ENCODE assay signal across 19 cellular contexts in the genomic region with DNA sequence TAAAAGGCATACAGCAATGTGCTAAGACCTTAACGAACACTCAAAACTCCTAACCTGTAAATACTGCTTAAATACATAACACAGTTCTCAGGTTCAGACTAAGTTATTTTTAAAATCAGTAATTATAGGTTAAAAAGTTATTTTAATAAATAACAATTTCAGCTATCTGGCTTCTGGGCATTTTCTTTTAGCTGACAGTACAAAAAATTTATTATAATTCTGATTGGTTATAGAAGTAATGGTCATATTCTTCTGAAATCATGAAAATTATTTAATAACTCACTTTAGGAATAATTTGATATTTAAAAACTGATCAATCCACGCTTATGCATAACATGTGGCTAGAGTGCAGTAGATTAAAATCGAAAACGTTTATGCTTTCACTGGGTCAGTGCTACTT. TPM values are rescaled to one million over a fixed set of nuclear protein-coding genes. Genes with fewer than 3 reads are reported as not detected.
"Had no signal": no experiment of that assay in that cellular context is flagged by ENCODE, and none has a peak within 500 bp of the region (broad histone marks: within the 10 kb centered on the region; RNA-seq: fewer than 3 reads in every experiment).

No MANE protein-coding gene starts in this region.

- H3K36me3 ChIP-seq: esophagus squamous epithelium, neural progenitor cell, suprapubic skin, thyroid gland, upper lobe of left lung, uterus had no signal

- H3K9ac ChIP-seq: neural progenitor cell had no signal

- H3K36me3 Mint-ChIP-seq: natural killer cell treated with Interleukin-12 subunit alpha and Interleukin-12 subunit beta and Interleukin-15 and Interleukin-18, amount 100 ng/mL, for 72 hours had no signal

- H3K4me1 ChIP-seq: neural progenitor cell, thyroid gland, upper lobe of left lung, uterus had no signal

- H3K27me3 Mint-ChIP-seq: effector memory CD8-positive, alpha-beta T cell; natural killer cell treated with Interleukin-12 subunit alpha and Interleukin-12 subunit beta and Interleukin-15 and Interleukin-18, amount 100 ng/mL, for 72 hours had no signal

- H3K27ac Mint-ChIP-seq: neural progenitor cell had no signal

- ATAC-seq: effector memory CD8-positive, alpha-beta T cell; left colon; left ventricle myocardium superior; natural killer cell treated with Interleukin-12 subunit alpha and Interleukin-12 subunit beta and Interleukin-15 and Interleukin-18, amount 100 ng/mL, for 72 hours; sciatic nerve had no signal

- H3K27ac ChIP-seq: esophagus squamous epithelium, neural progenitor cell, suprapubic skin, thyroid gland, upper lobe of left lung, uterus had no signal

- H3K4me2 ChIP-seq: neural progenitor cell had no signal

- H3K4me3 Mint-ChIP-seq: effector memory CD8-positive, alpha-beta T cell; natural killer cell treated with Interleukin-12 subunit alpha and Interleukin-12 subunit beta and Interleukin-15 and Interleukin-18, amount 100 ng/mL, for 72 hours; neural progenitor cell had no signal

- H3K27me3 ChIP-seq: esophagus squamous epithelium, neural progenitor cell, suprapubic skin, thyroid gland, upper lobe of left lung, uterus had no signal

- DNase-seq: effector memory CD8-positive, alpha-beta T cell; esophagus squamous epithelium; foreskin fibroblast; left colon; left ventricle myocardium superior; mesenchymal stem cell; midbrain; stimulated activated CD4-positive, alpha-beta T cell treated with anti-CD3 and anti-CD28 coated beads, Interleukin-12 subunit alpha, Interleukin-12 subunit beta, amount 100 ng/mL, for 4 hours; stimulated activated naive CD4-positive, alpha-beta T cell treated with Interleukin-2 at 50 U/mL for 16 hours; thyroid gland; upper lobe of left lung; uterus had no signal

- H3K9me3 ChIP-seq: esophagus squamous epithelium, thyroid gland, uterus had no signal

- H3K4me3 ChIP-seq: esophagus squamous epithelium, lung, neural progenitor cell, suprapubic skin, thyroid gland, upper lobe of left lung, uterus had no signal

- H3K9me3 Mint-ChIP-seq: natural killer cell treated with Interleukin-12 subunit alpha and Interleukin-12 subunit beta and Interleukin-15 and Interleukin-18, amount 100 ng/mL, for 72 hours had no signal

- H2AFZ ChIP-seq: neural progenitor cell had no signal

RNA-seq across cellular contexts. Expression of a gene that starts 10.7 kb away (rescaled TPM):
- total RNA-seq: epithelial cell of proximal tubule, kidney epithelial cell had no signal
